ENCODE assay signal across 10 cellular contexts in the genomic region with DNA sequence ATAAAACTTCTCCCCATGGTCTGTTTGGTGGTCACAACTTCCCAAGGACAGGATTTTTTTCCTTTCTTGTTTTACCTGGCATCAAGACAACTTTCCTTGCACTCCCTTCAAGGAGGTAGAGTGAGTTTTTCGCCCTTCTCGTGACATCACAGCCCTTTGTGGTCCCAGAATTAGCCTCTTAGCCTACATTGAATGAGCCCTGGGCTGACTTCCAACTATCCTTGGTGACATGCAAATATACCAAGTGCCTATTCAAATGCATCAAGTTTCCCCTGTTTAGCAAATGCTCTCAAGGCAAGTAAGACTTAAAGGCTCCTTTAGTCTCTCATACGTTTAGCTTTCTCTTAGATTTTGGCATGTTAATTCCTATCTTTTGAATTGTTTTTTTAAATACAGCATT. TPM values are rescaled to one million over a fixed set of nuclear protein-coding genes. Genes with fewer than 3 reads are reported as not detected.
DNase-seq lines count a peak whose midpoint lies in the region; ATAC-seq, FAIRE-seq and TF ChIP-seq lines count a peak whose summit lies in the region.
"Had no signal": no experiment of that assay in that cellular context is flagged by ENCODE, and none has a peak within 500 bp of the region (broad histone marks: within the 10 kb centered on the region; RNA-seq: fewer than 3 reads in every experiment).

No MANE protein-coding gene starts in this region.

- H3K36me3 ChIP-seq in CD4-positive, CD25-positive, alpha-beta regulatory T cell (ENCODE audit: control insufficient read depth, insufficient read depth, low read length): no peaks in the 10 kb centered on the region
- H3K36me3 ChIP-seq in WERI-Rb-1: no peaks in the 10 kb centered on the region
- H3K36me3 ChIP-seq in testis (ENCODE audit: low read depth, missing control alignments): no peaks in the 10 kb centered on the region

- peak overlapping the region in 1 of 4 donors; percentile 39 for H3K4me3 Mint-ChIP-seq in CD4-positive, CD25-positive, alpha-beta regulatory T cell
- H3K4me3 Mint-ChIP-seq in brain: peak overlapping the region in 2 of 5 experiments; percentile 44 to 47

- H3K4me1 ChIP-seq in CD4-positive, CD25-positive, alpha-beta regulatory T cell (ENCODE audit: control insufficient read depth, insufficient read depth, low read length, poor library complexity, severe bottlenecking): peaks cover 9% of the 10 kb centered on the region
- no peaks in the 10 kb centered on the region for H3K4me1 ChIP-seq in testis

- H3K4me3 ChIP-seq in CD4-positive, CD25-positive, alpha-beta regulatory T cell (ENCODE audit: low read depth, low read length): no peak overlapping the region
- H3K4me3 ChIP-seq in WERI-Rb-1 (ENCODE audit: low read depth, low read length): no peak overlapping the region
- no peak overlapping the region for H3K4me3 ChIP-seq in testis

- ATAC-seq in CD4-positive, CD25-positive, alpha-beta regulatory T cell (ENCODE audit: low read depth in 2 of 2): no peak
- peak; percentile 73 for ATAC-seq in GM19438 (IDR thresholded peaks at IDR 0.05; ENCODE audit: low read depth, unreplicated experiment)
- ATAC-seq in HG03432 (IDR thresholded peaks at IDR 0.05; ENCODE audit: unreplicated experiment): peak; percentile 84

- no peaks in the 10 kb centered on the region for H3K27me3 Mint-ChIP-seq in CD4-positive, CD25-positive, alpha-beta regulatory T cell
- peaks cover 48% of the 10 kb centered on the region for H3K27me3 Mint-ChIP-seq in brain

- H3K9me3 ChIP-seq in CD4-positive, CD25-positive, alpha-beta regulatory T cell (ENCODE audit: control insufficient read depth in 2 of 2, low read length in 2 of 2): no peaks in the 10 kb centered on the region
- no peaks in the 10 kb centered on the region for H3K9me3 ChIP-seq in WERI-Rb-1 (ENCODE audit: severe bottlenecking)
- no peaks in the 10 kb centered on the region for H3K9me3 ChIP-seq in testis

- FAIRE-seq in RCC 7860 (lab: Jason Lieb, UNC): no peak
- FAIRE-seq: G401.6 had no signal

- no peak for TF ChIP-seq POLR2A in testis (IDR thresholded peaks at IDR 0.05)

- H3K27ac ChIP-seq in CD4-positive, CD25-positive, alpha-beta regulatory T cell (ENCODE audit: insufficient read depth, low read length, poor library complexity, severe bottlenecking): no peak overlapping the region
- H3K27ac ChIP-seq in WERI-Rb-1: no peak overlapping the region
- no peak overlapping the region for H3K27ac ChIP-seq in testis

- H3K27me3 ChIP-seq in CD4-positive, CD25-positive, alpha-beta regulatory T cell (ENCODE audit: control insufficient read depth, insufficient read depth, low read length): no peaks in the 10 kb centered on the region
- H3K27me3 ChIP-seq in WERI-Rb-1 (ENCODE audit: insufficient read depth, low read depth, severe bottlenecking) (peaks cover under 1% of the 10 kb centered on the region), testis (no peaks in the 10 kb centered on the region)

- WGBS in testis, 2 donors: 42% methylated on average over 3 of the region's 3 CpGs

- no peak for TF ChIP-seq CTCF in brain (conservative IDR thresholded peaks at IDR 0.05)
- no peak for TF ChIP-seq CTCF in WERI-Rb-1 (IDR thresholded peaks at IDR 0.05; ENCODE audit: low read depth, low read length)
- no peak for TF ChIP-seq CTCF in testis (IDR thresholded peaks at IDR 0.05)

- no peak for DNase-seq in CD4-positive, CD25-positive, alpha-beta regulatory T cell
- DNase-seq in SW 1271 (lab: John Stamatoyannopoulos, UW) (no peak), WERI-Rb-1 (no peak), RCC 7860 (ENCODE audit: low spot score) (no peak), testis (no peak)
- DNase-seq: T-helper 2 cell had no signal

- peaks cover 51 to 71% (median 56%) of the 10 kb centered on the region in 4 donors for H3K4me1 Mint-ChIP-seq in CD4-positive, CD25-positive, alpha-beta regulatory T cell
- H3K4me1 Mint-ChIP-seq in brain: peaks cover 9% of the 10 kb centered on the region

- H3K36me3 Mint-ChIP-seq in CD4-positive, CD25-positive, alpha-beta regulatory T cell: peaks cover 15% of the 10 kb centered on the region
- no peaks in the 10 kb centered on the region for H3K36me3 Mint-ChIP-seq in brain

- peak overlapping the region in 2 of 3 donors; percentile 54 to 58 for H3K27ac Mint-ChIP-seq in CD4-positive, CD25-positive, alpha-beta regulatory T cell
- peak overlapping the region in 3 of 5 experiments; percentile 46 to 85 (median 60) for H3K27ac Mint-ChIP-seq in brain

- H3K9me3 Mint-ChIP-seq in CD4-positive, CD25-positive, alpha-beta regulatory T cell: peaks cover 0 to 6% (median 0%) of the 10 kb centered on the region in 7 donors
- peaks cover 4 to 17% (median 11%) of the 10 kb centered on the region in 5 experiments for H3K9me3 Mint-ChIP-seq in brain

- intact Hi-C loops in testis (cut with DNase I; ENCODE audit: low total_unique reads): no loop called here

RNA-seq across cellular contexts. Expression of a gene that starts 36.6 kb away (rescaled TPM):
- 138 TPM for total RNA-seq in CD4-positive, CD25-positive, alpha-beta regulatory T cell
- 100 to 1,000 TPM in 1 of 4 donors, 10 to 100 TPM in 3; 68.8 to 113 (median 93.1) TPM for polyA plus RNA-seq in CD4-positive, CD25-positive, alpha-beta regulatory T cell
- polyA plus RNA-seq in brain (ENCODE audit: insufficient read depth, low read depth, low replicate concordance): 0.20 TPM
- total RNA-seq in testis: 10 to 100 TPM; 19.6 to 24.3 TPM
- polyA plus RNA-seq in testis (ENCODE audit: insufficient read depth, low read depth, low replicate concordance): 17.2 TPM

Comparison
In these comparisons a context has a peak if more than half of its experiments do, and no peak if none do; other contexts are left out.
1. ATAC-seq: peak in GM19438 (single experiment) and HG03432 (single experiment); none in CD4-positive, CD25-positive, alpha-beta regulatory T cell (0 of 2).
2. RNA of a gene that starts 36.6 kb away (polyA plus RNA-seq): 68.8 to 113 TPM in CD4-positive, CD25-positive, alpha-beta regulatory T cell and 17.2 TPM in testis (single experiment); 0.20 TPM in brain (single experiment); every median in the first group is over 10 times any median in the second.